12 cellular contexts compared by ENCODE assay signal in the genomic region with DNA sequence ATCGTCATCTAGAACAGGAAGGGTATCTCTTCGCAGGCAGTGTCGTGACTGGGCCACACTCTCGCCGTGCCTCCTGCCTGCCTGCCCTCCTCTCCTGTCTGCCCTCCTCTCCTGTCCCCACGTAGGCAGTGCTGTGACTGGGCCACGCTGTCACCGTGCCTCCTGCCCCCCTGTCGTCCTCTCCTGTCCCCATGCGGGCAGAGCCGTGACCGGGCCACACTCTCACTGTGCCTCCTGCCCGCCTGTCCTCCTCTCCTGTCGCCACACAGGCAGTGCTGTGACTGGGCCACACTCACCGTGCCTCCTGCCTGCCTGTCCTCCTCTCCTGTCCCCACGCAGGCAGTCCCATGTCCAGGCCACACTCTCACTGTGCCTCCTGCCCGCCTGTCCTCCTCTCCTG.
"Had no signal": no experiment of that assay in that cellular context is flagged by ENCODE, and none has a peak within 500 bp of the region (broad histone marks: within the 10 kb centered on the region; RNA-seq: fewer than 3 reads in every experiment).

No MANE protein-coding gene starts in this region.

- H3K4me1 Mint-ChIP-seq: nephron had no signal

- H3K4me3 ChIP-seq: colonic mucosa, heart left ventricle, left lung, sigmoid colon, testis had no signal

- DNase-seq: activated effector memory CD4-positive, alpha-beta T cell treated with anti-CD3 and anti-CD28 coated beads, Interleukin-2, amount 50 U/mL, for 16 hours; caudate nucleus; colonic mucosa; effector CD4-positive, alpha-beta T cell; heart left ventricle; islet precursor cell; left lung; sigmoid colon; stimulated activated CD4-positive, alpha-beta T cell treated with anti-CD3 and anti-CD28 coated beads, Interleukin-2, amount 100 ng/mL, for 24 hours; stimulated activated naive CD4-positive, alpha-beta T cell treated with Interleukin-2 at 50 U/mL for 16 hours; testis had no signal

- H3K4me1 ChIP-seq: colonic mucosa, left lung, sigmoid colon, testis had no signal

- ATAC-seq: left lung had no signal

- H3K27me3 ChIP-seq: colonic mucosa, heart left ventricle, left lung, sigmoid colon, testis had no signal

- H3K9me3 ChIP-seq: colonic mucosa, heart left ventricle, left lung, sigmoid colon, testis had no signal

- H3K27ac ChIP-seq: colonic mucosa, heart left ventricle, left lung, sigmoid colon, testis had no signal

- H3K27ac Mint-ChIP-seq: nephron had no signal

- H3K9me3 Mint-ChIP-seq: nephron had no signal

- H3K4me3 Mint-ChIP-seq: nephron had no signal

- H3K36me3 ChIP-seq: colonic mucosa had no signal
